In genomic region chr6:32203435-32204267, GRCh38 we compare ENCODE assay signal across 2 cellular contexts.
A peak's percentile ranks its signal among the peaks of the same experiment; 100 is the strongest.
TF ChIP-seq lines count a peak whose summit lies in the region.

No MANE protein-coding gene starts in this region.

TF ChIP-seq in Ishikawa, 13 proteins besides CTCF, POLR2A, EP300 and RAD21:
- TF ChIP-seq YY1 (IDR thresholded peaks at IDR 0.05; ENCODE audit: low read depth) (0 out of 2 replicates have a peak, but pooled peaks have one; percentile 6), ZBTB7A (IDR thresholded peaks at IDR 0.05; ENCODE audit: low read depth) (0 out of 2 replicates have a peak, but pooled peaks have one; percentile 70), REST (IDR thresholded peaks at IDR 0.05; ENCODE audit: low read depth) (no peak), NFIC (IDR thresholded peaks at IDR 0.05) (peak; percentile 91), CREB1 (IDR thresholded peaks at IDR 0.05; ENCODE audit: low read depth) (no peak), CEBPB (IDR thresholded peaks at IDR 0.05) (no peak), FOXM1 (IDR thresholded peaks at IDR 0.05; ENCODE audit: borderline replicate concordance, low read depth) (peak; percentile 56; the same call in 1 of the 2 replicates), TAF1 (IDR thresholded peaks at IDR 0.05; ENCODE audit: low read depth) (no peak), TCF12 (IDR thresholded peaks at IDR 0.05; ENCODE audit: low read depth) (peak; percentile 86), EGR1 (IDR thresholded peaks at IDR 0.05) (no peak), TEAD4 (IDR thresholded peaks at IDR 0.05) (peak; percentile 80), USF1 (IDR thresholded peaks at IDR 0.05) (0 out of 2 replicates have a peak, but pooled peaks have one; percentile 9)
- TF ChIP-seq, protein P1, sequence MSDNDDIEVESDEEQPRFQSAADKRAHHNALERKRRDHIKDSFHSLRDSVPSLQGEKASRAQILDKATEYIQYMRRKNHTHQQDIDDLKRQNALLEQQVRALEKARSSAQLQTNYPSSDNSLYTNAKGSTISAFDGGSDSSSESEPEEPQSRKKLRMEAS (IDR thresholded peaks at IDR 0.05): peak; percentile 51; the same call in 1 of the 2 replicates

TF ChIP-seq in K562, 482 proteins besides CTCF, POLR2A, EP300 and RAD21:
- TF ChIP-seq NFIC (IDR thresholded peaks at IDR 0.05) (0 out of 2 replicates have a peak, but pooled peaks have one; percentile 4), ZFP91 (CRISPR knock-in tag; IDR thresholded peaks at IDR 0.05) (no peak)
